35 cellular contexts compared by ENCODE assay signal in genomic region chr2:232829988-232830387, GRCh38. TPM values are rescaled to one million over a fixed set of nuclear protein-coding genes. Genes with fewer than 3 reads are reported as not detected.
"Had no signal": no experiment of that assay in that cellular context is flagged by ENCODE, and none has a peak within 500 bp of the region (broad histone marks: within the 10 kb centered on the region; RNA-seq: fewer than 3 reads in every experiment).

No MANE protein-coding gene starts in this region.

- H3K4me1 Mint-ChIP-seq: activated CD4-positive, alpha-beta T cell treated with anti-CD3 and anti-CD28 coated beads for 36 hours; activated CD8-positive, alpha-beta memory T cell treated with anti-CD3 and anti-CD28 coated beads, Interleukin-2, amount 10 ng/mL, durations not matched to agents 7 days and 5 days; activated naive CD4-positive, alpha-beta T cell treated with anti-CD3 and anti-CD28 coated beads, Interleukin-2, amount 10 ng/mL, durations not matched to agents 7 days and 5 days had no signal

- H3K4me3 Mint-ChIP-seq: activated CD4-positive, alpha-beta memory T cell treated with anti-CD3 and anti-CD28 coated beads, Interleukin-2, amount 10 ng/mL, durations not matched to agents 7 days and 5 days; activated CD4-positive, alpha-beta T cell treated with anti-CD3 and anti-CD28 coated beads for 36 hours; activated CD4-positive, alpha-beta T cell treated with anti-CD3 and anti-CD28 coated beads, Interleukin-2, amount 10 ng/mL, durations not matched to agents 7 days and 5 days; activated CD8-positive, alpha-beta memory T cell treated with anti-CD3 and anti-CD28 coated beads, Interleukin-2, amount 10 ng/mL, durations not matched to agents 7 days and 5 days; activated CD8-positive, alpha-beta T cell treated with anti-CD3 and anti-CD28 coated beads, Interleukin-2, amount 10 ng/mL, durations not matched to agents 7 days and 5 days; activated naive CD4-positive, alpha-beta T cell treated with anti-CD3 and anti-CD28 coated beads, Interleukin-2, amount 10 ng/mL, durations not matched to agents 7 days and 5 days; activated naive CD4-positive, alpha-beta T cell treated with anti-CD3 and anti-CD28 coated beads, Interleukin-2, amount 50 U/mL, for 24 hours; activated naive CD8-positive, alpha-beta T cell; activated naive CD8-positive, alpha-beta T cell treated with anti-CD3 and anti-CD28 coated beads, Interleukin-2, amount 10 ng/mL, durations not matched to agents 7 days and 5 days; activated naive CD8-positive, alpha-beta T cell treated with anti-CD3 and anti-CD28 coated beads, Interleukin-2, amount 50 U/mL, for 24 hours; activated T-cell treated with anti-CD3 and anti-CD28 coated beads, Interleukin-2, amount 50 U/mL, for 24 hours; brain; T-helper 1 cell treated with Interleukin-12 subunit alpha and Interleukin-12 subunit beta and Interleukin-4 antibody, amounts not matched to agents 30 μg/mL and 1 μg/mL, for 36 hours; T-helper 2 cell treated with Interferon-gamma antibody and Interleukin-4, amounts not matched to agents 5 μg/mL and 100 μg/mL, for 36 hours had no signal

- DNase-seq: activated CD4-positive, alpha-beta memory T cell treated with anti-CD3 and anti-CD28 coated beads, Interleukin-2, amount 10 ng/mL, durations not matched to agents 7 days and 5 days; activated CD4-positive, alpha-beta T cell treated with anti-CD3 and anti-CD28 coated beads for 1 hour; activated CD4-positive, alpha-beta T cell treated with anti-CD3 and anti-CD28 coated beads for 36 hours; activated CD4-positive, alpha-beta T cell treated with anti-CD3 and anti-CD28 coated beads for 48 hours; activated CD4-positive, alpha-beta T cell treated with anti-CD3 and anti-CD28 coated beads, Interleukin-2, amount 10 ng/mL, durations not matched to agents 7 days and 5 days; activated CD4-positive, alpha-beta T cell treated with anti-CD3 and anti-CD28 coated beads, Interleukin-2, amount 50 U/mL, for 48 hours; activated CD4-positive, CD25-positive, alpha-beta regulatory T cell; activated CD8-positive, alpha-beta memory T cell treated with anti-CD3 and anti-CD28 coated beads for 24 hours; activated CD8-positive, alpha-beta memory T cell treated with anti-CD3 and anti-CD28 coated beads, Interleukin-2, amount 10 ng/mL, durations not matched to agents 7 days and 5 days; activated CD8-positive, alpha-beta memory T cell treated with anti-CD3 and anti-CD28 coated beads, Interleukin-2, amount 50 U/mL, for 48 hours; activated CD8-positive, alpha-beta T cell treated with anti-CD3 and anti-CD28 coated beads, Interleukin-2, amount 10 ng/mL, durations not matched to agents 7 days and 5 days; activated effector memory CD4-positive, alpha-beta T cell treated with Interleukin-2 at 50 U/mL for 16 hours; activated gamma-delta T cell; activated naive CD4-positive, alpha-beta T cell treated with anti-CD3 and anti-CD28 coated beads, Interleukin-2, amount 10 ng/mL, durations not matched to agents 7 days and 5 days; activated naive CD4-positive, alpha-beta T cell treated with Interleukin-2 at 50 U/mL for 16 hours; activated naive CD8-positive, alpha-beta T cell treated with anti-CD3 and anti-CD28 coated beads, Interleukin-2, amount 10 ng/mL, durations not matched to agents 7 days and 5 days; activated naive CD8-positive, alpha-beta T cell treated with anti-CD3 and anti-CD28 coated beads, Interleukin-2, amount 50 U/mL, for 24 hours; activated T-cell treated with anti-CD3 and anti-CD28 coated beads, Interleukin-2, amount 50 U/mL, for 24 hours; activated T-cell treated with anti-CD3 and anti-CD28 coated beads, Interleukin-2, amount 50 U/mL, for 48 hours; amygdala; anterior cingulate cortex; caudate nucleus; T-helper 2 cell; T-helper 9 cell had no signal

- H3K4me3 ChIP-seq: ascending aorta, cardiac muscle cell had no signal

- H3K9me3 Mint-ChIP-seq: activated CD4-positive, alpha-beta memory T cell treated with anti-CD3 and anti-CD28 coated beads, Interleukin-2, amount 10 ng/mL, durations not matched to agents 7 days and 5 days; activated CD4-positive, alpha-beta T cell treated with anti-CD3 and anti-CD28 coated beads, Interleukin-2, amount 10 ng/mL, durations not matched to agents 7 days and 5 days; activated naive CD4-positive, alpha-beta T cell treated with anti-CD3 and anti-CD28 coated beads, Interleukin-2, amount 10 ng/mL, durations not matched to agents 7 days and 5 days; activated naive CD4-positive, alpha-beta T cell treated with anti-CD3 and anti-CD28 coated beads, Interleukin-2, amount 50 U/mL, for 24 hours; activated naive CD8-positive, alpha-beta T cell treated with anti-CD3 and anti-CD28 coated beads, Interleukin-2, amount 50 U/mL, for 24 hours; activated T-helper 2 cell treated with anti-CD3 and anti-CD28 coated beads, Interferon-gamma antibody, Interleukin-2, Interleukin-4, amounts not matched to agents 10 μg/mL and 5 μg/mL and 100 μg/mL, durations not matched to agents 14 hours and 24 hours and 36 hours had no signal

- H3K27ac ChIP-seq: ascending aorta, cardiac muscle cell, VCaP had no signal

- H3K9me3 ChIP-seq: ascending aorta had no signal

- H3K27me3 Mint-ChIP-seq: activated CD4-positive, alpha-beta memory T cell treated with anti-CD3 and anti-CD28 coated beads, Interleukin-2, amount 10 ng/mL, durations not matched to agents 7 days and 5 days; activated CD4-positive, alpha-beta T cell treated with anti-CD3 and anti-CD28 coated beads for 36 hours; activated CD4-positive, alpha-beta T cell treated with anti-CD3 and anti-CD28 coated beads, Interleukin-2, amount 10 ng/mL, durations not matched to agents 7 days and 5 days; activated CD8-positive, alpha-beta memory T cell treated with anti-CD3 and anti-CD28 coated beads, Interleukin-2, amount 10 ng/mL, durations not matched to agents 7 days and 5 days; activated naive CD4-positive, alpha-beta T cell treated with anti-CD3 and anti-CD28 coated beads, Interleukin-2, amount 10 ng/mL, durations not matched to agents 7 days and 5 days; activated naive CD4-positive, alpha-beta T cell treated with anti-CD3 and anti-CD28 coated beads, Interleukin-2, amount 50 U/mL, for 24 hours; activated naive CD8-positive, alpha-beta T cell; activated naive CD8-positive, alpha-beta T cell treated with anti-CD3 and anti-CD28 coated beads, Interleukin-2, amount 10 ng/mL, durations not matched to agents 7 days and 5 days; activated naive CD8-positive, alpha-beta T cell treated with anti-CD3 and anti-CD28 coated beads, Interleukin-2, amount 50 U/mL, for 24 hours; activated T-cell treated with anti-CD3 and anti-CD28 coated beads, Interleukin-2, amount 50 U/mL, for 24 hours; brain had no signal

- ATAC-seq: activated CD4-positive, alpha-beta T cell treated with anti-CD3 and anti-CD28 coated beads for 36 hours; activated CD4-positive, CD25-positive, alpha-beta regulatory T cell treated with anti-CD3 and anti-CD28 coated beads, Interleukin-2, amount 50 U/mL, for 24 hours; activated CD8-positive, alpha-beta memory T cell treated with anti-CD3 and anti-CD28 coated beads, Interleukin-2, amount 10 ng/mL, durations not matched to agents 7 days and 5 days; activated CD8-positive, alpha-beta T cell treated with anti-CD3 and anti-CD28 coated beads, Interleukin-2, amount 10 ng/mL, durations not matched to agents 7 days and 5 days; activated naive CD8-positive, alpha-beta T cell treated with anti-CD3 and anti-CD28 coated beads, Interleukin-2, amount 50 U/mL, for 24 hours had no signal

- H3K27ac Mint-ChIP-seq: activated CD4-positive, alpha-beta memory T cell treated with anti-CD3 and anti-CD28 coated beads, Interleukin-2, amount 10 ng/mL, durations not matched to agents 7 days and 5 days; activated CD4-positive, alpha-beta T cell treated with anti-CD3 and anti-CD28 coated beads for 36 hours; activated CD4-positive, alpha-beta T cell treated with anti-CD3 and anti-CD28 coated beads, Interleukin-2, amount 10 ng/mL, durations not matched to agents 7 days and 5 days; activated CD8-positive, alpha-beta memory T cell treated with anti-CD3 and anti-CD28 coated beads, Interleukin-2, amount 10 ng/mL, durations not matched to agents 7 days and 5 days; activated CD8-positive, alpha-beta T cell treated with anti-CD3 and anti-CD28 coated beads, Interleukin-2, amount 10 ng/mL, durations not matched to agents 7 days and 5 days; activated naive CD4-positive, alpha-beta T cell treated with anti-CD3 and anti-CD28 coated beads, Interleukin-2, amount 10 ng/mL, durations not matched to agents 7 days and 5 days; activated naive CD4-positive, alpha-beta T cell treated with anti-CD3 and anti-CD28 coated beads, Interleukin-2, amount 50 U/mL, for 24 hours; activated naive CD8-positive, alpha-beta T cell; activated naive CD8-positive, alpha-beta T cell treated with anti-CD3 and anti-CD28 coated beads, Interleukin-2, amount 10 ng/mL, durations not matched to agents 7 days and 5 days; activated naive CD8-positive, alpha-beta T cell treated with anti-CD3 and anti-CD28 coated beads, Interleukin-2, amount 50 U/mL, for 24 hours; activated T-cell treated with anti-CD3 and anti-CD28 coated beads, Interleukin-2, amount 50 U/mL, for 24 hours; activated T-helper 2 cell treated with anti-CD3 and anti-CD28 coated beads, Interferon-gamma antibody, Interleukin-2, Interleukin-4, amounts not matched to agents 10 μg/mL and 5 μg/mL and 100 μg/mL, durations not matched to agents 14 hours and 24 hours and 36 hours; T-helper 1 cell treated with Interleukin-12 subunit alpha and Interleukin-12 subunit beta and Interleukin-4 antibody, amounts not matched to agents 30 μg/mL and 1 μg/mL, for 36 hours; T-helper 2 cell treated with Interferon-gamma antibody and Interleukin-4, amounts not matched to agents 5 μg/mL and 100 μg/mL, for 36 hours had no signal

- H3K27me3 ChIP-seq: ascending aorta, cardiac muscle cell had no signal

- H3K4me1 ChIP-seq: ascending aorta had no signal

RNA-seq across cellular contexts. Expression of gene SNORC, which starts 40.1 kb away (rescaled TPM):
- total RNA-seq: ascending aorta had no signal

RNA-seq across cellular contexts. Expression of gene KCNJ13, which starts 53.6 kb away (rescaled TPM):
- total RNA-seq: activated CD4-positive, alpha-beta memory T cell treated with anti-CD3 and anti-CD28 coated beads, Interleukin-2, amount 10 ng/mL, durations not matched to agents 7 days and 5 days; activated CD4-positive, alpha-beta T cell treated with anti-CD3 and anti-CD28 coated beads for 36 hours; activated CD4-positive, alpha-beta T cell treated with anti-CD3 and anti-CD28 coated beads, Interleukin-2, amount 10 ng/mL, durations not matched to agents 7 days and 5 days; activated CD8-positive, alpha-beta memory T cell treated with anti-CD3 and anti-CD28 coated beads, Interleukin-2, amount 10 ng/mL, durations not matched to agents 7 days and 5 days; activated CD8-positive, alpha-beta T cell treated with anti-CD3 and anti-CD28 coated beads, Interleukin-2, amount 10 ng/mL, durations not matched to agents 7 days and 5 days; activated naive CD8-positive, alpha-beta T cell treated with anti-CD3 and anti-CD28 coated beads, Interleukin-2, amount 10 ng/mL, durations not matched to agents 7 days and 5 days; activated T-helper 2 cell treated with anti-CD3 and anti-CD28 coated beads, Interferon-gamma antibody, Interleukin-2, Interleukin-4, amounts not matched to agents 10 μg/mL and 5 μg/mL and 100 μg/mL, durations not matched to agents 14 hours and 24 hours and 36 hours; ascending aorta; bronchial epithelial cell; cardiac muscle cell had no signal
